ENCODE assay signal across 11 cellular contexts in the genomic region with DNA sequence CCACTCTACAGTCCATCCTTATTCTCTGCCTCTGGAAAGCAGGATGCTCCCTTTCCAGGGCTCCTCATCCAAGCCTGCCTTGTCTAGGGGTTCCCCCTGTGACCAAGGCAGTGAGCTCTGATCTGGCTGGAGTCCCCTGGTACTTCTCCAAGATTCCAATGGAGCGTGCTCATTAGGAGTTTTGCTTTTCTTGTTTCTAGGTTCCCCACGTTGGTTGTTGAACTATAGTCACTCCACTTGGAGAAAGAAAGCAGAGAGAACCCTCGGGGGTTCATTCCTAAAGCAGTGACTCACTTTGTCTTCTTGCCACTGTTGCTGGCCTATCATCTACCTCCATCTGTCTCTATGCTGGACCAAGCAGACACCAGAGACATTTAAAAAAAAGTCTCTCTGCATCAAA.
DNase-seq lines count a peak whose midpoint lies in the region; ATAC-seq and TF ChIP-seq lines count a peak whose summit lies in the region.
"Had no signal": no experiment of that assay in that cellular context is flagged by ENCODE, and none has a peak within 500 bp of the region (broad histone marks: within the 10 kb centered on the region; RNA-seq: fewer than 3 reads in every experiment).

No MANE protein-coding gene starts in this region.

- H3K4me3 Mint-ChIP-seq in activated CD4-positive, alpha-beta T cell treated with anti-CD3 and anti-CD28 coated beads, Interleukin-2, amount 10 ng/mL, durations not matched to agents 24 days and 14 days: no peak overlapping the region

- no peak overlapping the region for H3K27ac ChIP-seq in right atrium auricular region

- no peaks in the 10 kb centered on the region for H3K27me3 Mint-ChIP-seq in activated CD4-positive, alpha-beta T cell treated with anti-CD3 and anti-CD28 coated beads, Interleukin-2, amount 10 ng/mL, durations not matched to agents 24 days and 14 days

- H3K9ac ChIP-seq in skeletal muscle satellite cell (ENCODE audit: low read depth, low read length): no peak overlapping the region

- H3K4me3 ChIP-seq in astrocyte of the cerebellum (ENCODE audit: low read depth, low read length) (no peak overlapping the region), right atrium auricular region (no peak overlapping the region), skeletal muscle satellite cell (ENCODE audit: low read length) (no peak overlapping the region)

- H3K36me3 ChIP-seq in right atrium auricular region (no peaks in the 10 kb centered on the region), skeletal muscle satellite cell (ENCODE audit: insufficient read depth, low read length) (no peaks in the 10 kb centered on the region)

- no peak overlapping the region for H3K27ac Mint-ChIP-seq in activated CD4-positive, alpha-beta T cell treated with anti-CD3 and anti-CD28 coated beads, Interleukin-2, amount 10 ng/mL, durations not matched to agents 24 days and 14 days

- H3K9me3 ChIP-seq in right atrium auricular region (no peaks in the 10 kb centered on the region), skeletal muscle satellite cell (replicated peaks; ENCODE audit: low read length) (no peaks in the 10 kb centered on the region)

- H3K9me3 Mint-ChIP-seq in activated CD4-positive, alpha-beta T cell treated with anti-CD3 and anti-CD28 coated beads, Interleukin-2, amount 10 ng/mL, durations not matched to agents 24 days and 14 days: no peaks in the 10 kb centered on the region

- H3K36me3 Mint-ChIP-seq in activated CD4-positive, alpha-beta T cell treated with anti-CD3 and anti-CD28 coated beads, Interleukin-2, amount 10 ng/mL, durations not matched to agents 24 days and 14 days (ENCODE audit: low read depth): no peaks in the 10 kb centered on the region

- H3K4me2 ChIP-seq in skeletal muscle satellite cell (ENCODE audit: low read length): peak overlapping the region; percentile 53

- no peak for ATAC-seq in GM21360 (IDR thresholded peaks at IDR 0.05; ENCODE audit: unreplicated experiment)
- ATAC-seq in HG03139 (IDR thresholded peaks at IDR 0.05; ENCODE audit: unreplicated experiment): no peak

- no peaks in the 10 kb centered on the region for H3K27me3 ChIP-seq in right atrium auricular region
- H3K27me3 ChIP-seq in skeletal muscle satellite cell (ENCODE audit: control insufficient read depth, insufficient read depth, low read length): no peaks in the 10 kb centered on the region

- in situ Hi-C loops in astrocyte of the cerebellum (cut with HindIII; ENCODE audit: low sequenced_read_pairs): no loop called here

- H3K4me1 Mint-ChIP-seq in activated CD4-positive, alpha-beta T cell treated with anti-CD3 and anti-CD28 coated beads, Interleukin-2, amount 10 ng/mL, durations not matched to agents 24 days and 14 days: no peaks in the 10 kb centered on the region

- no peak for TF ChIP-seq CTCF in astrocyte of the cerebellum (IDR thresholded peaks at IDR 0.05; ENCODE audit: low read depth, low read length, missing control alignments)
- TF ChIP-seq CTCF in right atrium auricular region (IDR thresholded peaks at IDR 0.05): no peak

- DNase-seq in GM04504 (ENCODE audit: low read depth) (peak; percentile 98), astrocyte of the cerebellum (ENCODE audit: low read depth) (peak; percentile 99), right atrium auricular region (ENCODE audit: low spot score) (peak; percentile 66), NCI-H524 treated with DMSO at 0.1 percent for 48 hours (lab: John Stamatoyannopoulos, UW) (no peak)
- no peak for DNase-seq in activated CD4-positive, alpha-beta T cell treated with anti-CD3 and anti-CD28 coated beads, Interleukin-2, amount 10 ng/mL, durations not matched to agents 24 days and 14 days
- DNase-seq: dermis blood vessel endothelial cell; SHP77; stimulated activated CD4-positive, alpha-beta T cell treated with anti-CD3 and anti-CD28 coated beads, Interleukin-2, amount 100 ng/mL, for 48 hours had no signal

- H3K4me1 ChIP-seq in right atrium auricular region: no peaks in the 10 kb centered on the region
- H3K4me1 ChIP-seq in skeletal muscle satellite cell (ENCODE audit: control insufficient read depth, insufficient read depth, low read length): peaks cover 12% of the 10 kb centered on the region

- intact Hi-C loops in activated CD4-positive, alpha-beta T cell treated with anti-CD3 and anti-CD28 coated beads, Interleukin-2, amount 10 ng/mL, durations not matched to agents 24 days and 14 days (cut with micrococcal nuclease): no loop called here

Comparison
In these comparisons a context has a peak if more than half of its experiments do, and no peak if none do; other contexts are left out.
1. DNase-seq: peak in GM04504 (single experiment), astrocyte of the cerebellum (single experiment) and right atrium auricular region (single experiment); none in NCI-H524 treated with DMSO at 0.1 percent for 48 hours (single experiment) and activated CD4-positive, alpha-beta T cell treated with anti-CD3 and anti-CD28 coated beads, Interleukin-2, amount 10 ng/mL, durations not matched to agents 24 days and 14 days (single experiment).